8 cellular contexts compared by ENCODE assay signal in the genomic region with DNA sequence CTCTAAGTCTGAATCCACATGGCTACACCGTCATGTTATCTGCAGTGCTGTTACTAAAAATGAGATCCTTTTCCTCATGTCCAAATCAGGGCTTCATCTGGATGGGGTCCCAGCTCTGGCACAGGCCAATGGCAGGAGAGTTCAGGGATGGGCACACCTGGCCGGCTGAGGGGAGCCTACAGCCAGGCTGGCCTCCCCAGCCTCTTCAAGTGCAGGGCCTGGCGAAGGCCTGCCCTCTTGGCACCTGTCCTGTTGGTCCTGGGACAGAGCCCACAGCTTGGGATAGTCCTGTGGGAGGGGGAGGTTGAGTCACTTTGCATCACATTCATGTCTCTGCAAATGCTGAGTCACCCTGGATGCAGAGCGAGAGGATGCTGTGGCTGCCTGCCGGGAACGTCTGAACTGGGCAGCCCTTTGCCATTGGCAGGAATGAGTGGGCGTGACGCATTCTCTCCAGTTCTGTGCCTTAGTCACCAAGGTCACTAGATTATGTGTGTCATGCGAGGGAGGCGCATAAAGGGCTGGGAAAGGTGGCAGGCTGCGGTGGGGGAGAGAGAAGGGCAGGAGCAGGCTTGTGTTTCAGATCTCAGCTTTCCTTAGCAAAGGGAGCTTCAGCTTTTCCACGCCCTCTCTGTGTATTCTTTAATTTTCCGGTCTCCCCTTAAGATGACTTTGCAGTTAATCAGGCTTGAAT.
DNase-seq lines count a peak whose midpoint lies in the region; ATAC-seq and TF ChIP-seq lines count a peak whose summit lies in the region.

No MANE protein-coding gene starts in this region.

- TF ChIP-seq CTCF in GM23338 (conservative IDR thresholded peaks at IDR 0.05; ENCODE audit: low read depth in 2 of 2): no peak

- no peaks in the 10 kb centered on the region for H3F3A ChIP-seq in GM23338 (replicated peaks; ENCODE audit: low read depth)

- ATAC-seq in GM23338 (peak; percentile 78), left lobe of liver (peak; percentile 77), HG03175 (IDR thresholded peaks at IDR 0.05; ENCODE audit: unreplicated experiment) (no peak)

- no peak overlapping the region for H3K4me3 ChIP-seq in GM23338

- H4K20me1 ChIP-seq in GM23338 (replicated peaks; ENCODE audit: insufficient read depth): no peaks in the 10 kb centered on the region

- H3K4me2 ChIP-seq in GM23338: no peak overlapping the region

- no peaks in the 10 kb centered on the region for H3K79me2 ChIP-seq in GM23338 (replicated peaks; ENCODE audit: insufficient read depth)

- H3K36me3 ChIP-seq in GM23338 (ENCODE audit: insufficient read depth): no peaks in the 10 kb centered on the region

- H3K27ac Mint-ChIP-seq in GM23338: peak overlapping the region; percentile 67

- no peaks in the 10 kb centered on the region for H3K36me3 Mint-ChIP-seq in GM23338 (ENCODE audit: low read depth)

- no peak overlapping the region for H3K4me3 Mint-ChIP-seq in GM23338

- H3K9me2 ChIP-seq in GM23338 (ENCODE audit: insufficient read depth): no peaks in the 10 kb centered on the region

- peak overlapping the region; percentile 91 for H2AFZ ChIP-seq in GM23338

- peak overlapping the region; percentile 45; the same call in 1 of the 2 replicates for H3K27ac ChIP-seq in GM23338 (ENCODE audit: low read depth)
- H3K27ac ChIP-seq in cingulate gyrus (ENCODE audit: low read depth, low read length): peak overlapping the region; percentile 67

- no peaks in the 10 kb centered on the region; the same call in 2 of the 3 replicates for H3K9me3 Mint-ChIP-seq in GM23338

- H3K27me3 ChIP-seq in GM23338 (ENCODE audit: insufficient read depth): no peaks in the 10 kb centered on the region

- H3K27me3 Mint-ChIP-seq in GM23338 (ENCODE audit: insufficient read depth, low read depth, poor library complexity): peaks cover 6% of the 10 kb centered on the region

- DNase-seq in GM23338 (ENCODE audit: low spot score) (peak; percentile 59), NCI-H510A treated with DMSO at 0.1 percent for 48 hours (lab: John Stamatoyannopoulos, UW) (peak; percentile 46), left lobe of liver (ENCODE audit: low spot score) (peak; percentile 63), RPMI8226 (no peak), NCI-H2171 treated with DMSO at 0.1 percent for 48 hours (lab: John Stamatoyannopoulos, UW) (no peak)
- peak; percentile 3 to 30 for DNase-seq in stimulated activated CD8-positive, alpha-beta memory T cell treated with anti-CD3 and anti-CD28 coated beads, Interleukin-15, amount 100 ng/mL, for 48 hours (ENCODE audit: low read depth in 2 of 2)

- H3K4me1 Mint-ChIP-seq in GM23338: peaks cover 6% of the 10 kb centered on the region

- H3K4me1 ChIP-seq in GM23338 (ENCODE audit: insufficient read depth): no peaks in the 10 kb centered on the region

TF ChIP-seq in GM23338, 12 proteins besides CTCF, POLR2A, EP300 and RAD21 (continues in another document):
- no peak for TF ChIP-seq JUNB (IDR thresholded peaks at IDR 0.05; ENCODE audit: unreplicated experiment)
- no peak for TF ChIP-seq EZH2 (IDR thresholded peaks at IDR 0.05; ENCODE audit: low read depth, unreplicated experiment)
- no peak for TF ChIP-seq STAT1 (IDR thresholded peaks at IDR 0.05; ENCODE audit: unreplicated experiment)
- TF ChIP-seq ZNF114 (CRISPR knock-in tag; IDR thresholded peaks at IDR 0.05): no peak
- TF ChIP-seq EZH2phosphoT487 (IDR thresholded peaks at IDR 0.05; ENCODE audit: unreplicated experiment): no peak
- TF ChIP-seq POLR2AphosphoS5 (IDR thresholded peaks at IDR 0.05; ENCODE audit: low read depth): no peak
- TF ChIP-seq, protein P1, sequence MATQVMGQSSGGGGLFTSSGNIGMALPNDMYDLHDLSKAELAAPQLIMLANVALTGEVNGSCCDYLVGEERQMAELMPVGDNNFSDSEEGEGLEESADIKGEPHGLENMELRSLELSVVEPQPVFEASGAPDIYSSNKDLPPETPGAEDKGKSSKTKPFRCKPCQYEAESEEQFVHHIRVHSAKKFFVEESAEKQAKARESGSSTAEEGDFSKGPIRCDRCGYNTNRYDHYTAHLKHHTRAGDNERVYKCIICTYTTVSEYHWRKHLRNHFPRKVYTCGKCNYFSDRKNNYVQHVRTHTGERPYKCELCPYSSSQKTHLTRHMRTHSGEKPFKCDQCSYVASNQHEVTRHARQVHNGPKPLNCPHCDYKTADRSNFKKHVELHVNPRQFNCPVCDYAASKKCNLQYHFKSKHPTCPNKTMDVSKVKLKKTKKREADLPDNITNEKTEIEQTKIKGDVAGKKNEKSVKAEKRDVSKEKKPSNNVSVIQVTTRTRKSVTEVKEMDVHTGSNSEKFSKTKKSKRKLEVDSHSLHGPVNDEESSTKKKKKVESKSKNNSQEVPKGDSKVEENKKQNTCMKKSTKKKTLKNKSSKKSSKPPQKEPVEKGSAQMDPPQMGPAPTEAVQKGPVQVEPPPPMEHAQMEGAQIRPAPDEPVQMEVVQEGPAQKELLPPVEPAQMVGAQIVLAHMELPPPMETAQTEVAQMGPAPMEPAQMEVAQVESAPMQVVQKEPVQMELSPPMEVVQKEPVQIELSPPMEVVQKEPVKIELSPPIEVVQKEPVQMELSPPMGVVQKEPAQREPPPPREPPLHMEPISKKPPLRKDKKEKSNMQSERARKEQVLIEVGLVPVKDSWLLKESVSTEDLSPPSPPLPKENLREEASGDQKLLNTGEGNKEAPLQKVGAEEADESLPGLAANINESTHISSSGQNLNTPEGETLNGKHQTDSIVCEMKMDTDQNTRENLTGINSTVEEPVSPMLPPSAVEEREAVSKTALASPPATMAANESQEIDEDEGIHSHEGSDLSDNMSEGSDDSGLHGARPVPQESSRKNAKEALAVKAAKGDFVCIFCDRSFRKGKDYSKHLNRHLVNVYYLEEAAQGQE (IDR thresholded peaks at IDR 0.05; ENCODE audit: unreplicated experiment): no peak
- TF ChIP-seq CREB1 (CRISPR knock-in tag; IDR thresholded peaks at IDR 0.05; ENCODE audit: low read depth): no peak
- TF ChIP-seq ZNF331 (CRISPR knock-in tag; IDR thresholded peaks at IDR 0.05; ENCODE audit: low read depth): no peak
- TF ChIP-seq, protein P2, sequence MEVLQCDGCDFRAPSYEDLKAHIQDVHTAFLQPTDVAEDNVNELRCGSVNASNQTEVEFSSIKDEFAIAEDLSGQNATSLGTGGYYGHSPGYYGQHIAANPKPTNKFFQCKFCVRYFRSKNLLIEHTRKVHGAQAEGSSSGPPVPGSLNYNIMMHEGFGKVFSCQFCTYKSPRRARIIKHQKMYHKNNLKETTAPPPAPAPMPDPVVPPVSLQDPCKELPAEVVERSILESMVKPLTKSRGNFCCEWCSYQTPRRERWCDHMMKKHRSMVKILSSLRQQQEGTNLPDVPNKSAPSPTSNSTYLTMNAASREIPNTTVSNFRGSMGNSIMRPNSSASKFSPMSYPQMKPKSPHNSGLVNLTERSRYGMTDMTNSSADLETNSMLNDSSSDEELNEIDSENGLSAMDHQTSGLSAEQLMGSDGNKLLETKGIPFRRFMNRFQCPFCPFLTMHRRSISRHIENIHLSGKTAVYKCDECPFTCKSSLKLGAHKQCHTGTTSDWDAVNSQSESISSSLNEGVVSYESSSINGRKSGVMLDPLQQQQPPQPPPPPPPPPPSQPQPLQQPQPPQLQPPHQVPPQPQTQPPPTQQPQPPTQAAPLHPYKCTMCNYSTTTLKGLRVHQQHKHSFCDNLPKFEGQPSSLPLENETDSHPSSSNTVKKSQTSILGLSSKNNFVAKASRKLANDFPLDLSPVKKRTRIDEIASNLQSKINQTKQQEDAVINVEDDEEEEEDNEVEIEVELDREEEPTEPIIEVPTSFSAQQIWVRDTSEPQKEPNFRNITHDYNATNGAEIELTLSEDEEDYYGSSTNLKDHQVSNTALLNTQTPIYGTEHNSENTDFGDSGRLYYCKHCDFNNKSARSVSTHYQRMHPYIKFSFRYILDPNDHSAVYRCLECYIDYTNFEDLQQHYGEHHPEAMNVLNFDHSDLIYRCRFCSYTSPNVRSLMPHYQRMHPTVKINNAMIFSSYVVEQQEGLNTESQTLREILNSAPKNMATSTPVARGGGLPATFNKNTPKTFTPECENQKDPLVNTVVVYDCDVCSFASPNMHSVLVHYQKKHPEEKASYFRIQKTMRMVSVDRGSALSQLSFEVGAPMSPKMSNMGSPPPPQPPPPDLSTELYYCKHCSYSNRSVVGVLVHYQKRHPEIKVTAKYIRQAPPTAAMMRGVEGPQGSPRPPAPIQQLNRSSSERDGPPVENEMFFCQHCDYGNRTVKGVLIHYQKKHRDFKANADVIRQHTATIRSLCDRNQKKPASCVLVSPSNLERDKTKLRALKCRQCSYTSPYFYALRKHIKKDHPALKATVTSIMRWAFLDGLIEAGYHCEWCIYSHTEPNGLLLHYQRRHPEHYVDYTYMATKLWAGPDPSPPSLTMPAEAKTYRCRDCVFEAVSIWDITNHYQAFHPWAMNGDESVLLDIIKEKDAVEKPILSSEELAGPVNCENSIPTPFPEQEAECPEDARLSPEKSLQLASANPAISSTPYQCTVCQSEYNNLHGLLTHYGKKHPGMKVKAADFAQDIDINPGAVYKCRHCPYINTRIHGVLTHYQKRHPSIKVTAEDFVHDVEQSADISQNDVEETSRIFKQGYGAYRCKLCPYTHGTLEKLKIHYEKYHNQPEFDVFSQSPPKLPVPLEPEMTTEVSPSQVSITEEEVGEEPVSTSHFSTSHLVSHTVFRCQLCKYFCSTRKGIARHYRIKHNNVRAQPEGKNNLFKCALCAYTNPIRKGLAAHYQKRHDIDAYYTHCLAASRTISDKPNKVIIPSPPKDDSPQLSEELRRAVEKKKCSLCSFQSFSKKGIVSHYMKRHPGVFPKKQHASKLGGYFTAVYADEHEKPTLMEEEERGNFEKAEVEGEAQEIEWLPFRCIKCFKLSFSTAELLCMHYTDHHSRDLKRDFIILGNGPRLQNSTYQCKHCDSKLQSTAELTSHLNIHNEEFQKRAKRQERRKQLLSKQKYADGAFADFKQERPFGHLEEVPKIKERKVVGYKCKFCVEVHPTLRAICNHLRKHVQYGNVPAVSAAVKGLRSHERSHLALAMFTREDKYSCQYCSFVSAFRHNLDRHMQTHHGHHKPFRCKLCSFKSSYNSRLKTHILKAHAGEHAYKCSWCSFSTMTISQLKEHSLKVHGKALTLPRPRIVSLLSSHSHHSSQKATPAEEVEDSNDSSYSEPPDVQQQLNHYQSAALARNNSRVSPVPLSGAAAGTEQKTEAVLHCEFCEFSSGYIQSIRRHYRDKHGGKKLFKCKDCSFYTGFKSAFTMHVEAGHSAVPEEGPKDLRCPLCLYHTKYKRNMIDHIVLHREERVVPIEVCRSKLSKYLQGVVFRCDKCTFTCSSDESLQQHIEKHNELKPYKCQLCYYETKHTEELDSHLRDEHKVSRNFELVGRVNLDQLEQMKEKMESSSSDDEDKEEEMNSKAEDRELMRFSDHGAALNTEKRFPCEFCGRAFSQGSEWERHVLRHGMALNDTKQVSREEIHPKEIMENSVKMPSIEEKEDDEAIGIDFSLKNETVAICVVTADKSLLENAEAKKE (CRISPR knock-in tag; IDR thresholded peaks at IDR 0.05): no peak

Comparison
In these comparisons a context has a peak if more than half of its experiments do, and no peak if none do; other contexts are left out.
1. DNase-seq: peak in GM23338 (single experiment), NCI-H510A treated with DMSO at 0.1 percent for 48 hours (single experiment), left lobe of liver (single experiment) and stimulated activated CD8-positive, alpha-beta memory T cell treated with anti-CD3 and anti-CD28 coated beads, Interleukin-15, amount 100 ng/mL, for 48 hours (2 of 2); none in RPMI8226 (single experiment) and NCI-H2171 treated with DMSO at 0.1 percent for 48 hours (single experiment).